Comparison of ENCODE assay signal across 31 cellular contexts in genomic region chr14:90023176-90023896, GRCh38. TPM values are rescaled to one million over a fixed set of nuclear protein-coding genes. Genes with fewer than 3 reads are reported as not detected.
DNase-seq lines count a peak whose midpoint lies in the region; FAIRE-seq and TF ChIP-seq lines count a peak whose summit lies in the region.
"Had no signal": no experiment of that assay in that cellular context is flagged by ENCODE, and none has a peak within 500 bp of the region (broad histone marks: within the 10 kb centered on the region; RNA-seq: fewer than 3 reads in every experiment).

No MANE protein-coding gene starts in this region.

- no peak overlapping the region for H3K27ac Mint-ChIP-seq in astrocyte (ENCODE audit: unreplicated experiment)
- H3K27ac Mint-ChIP-seq: activated CD4-positive, alpha-beta T cell treated with anti-CD3 and anti-CD28 coated beads, Interleukin-2, amount 10 ng/mL, durations not matched to agents 24 days and 14 days; activated naive CD8-positive, alpha-beta T cell; memory B cell; WTC11 had no signal

- no peaks in the 10 kb centered on the region for H3K79me2 ChIP-seq in astrocyte (ENCODE audit: insufficient read depth, low read length)

- no peak overlapping the region for H3K4me3 Mint-ChIP-seq in astrocyte (ENCODE audit: unreplicated experiment)
- H3K4me3 Mint-ChIP-seq: activated CD4-positive, alpha-beta T cell treated with anti-CD3 and anti-CD28 coated beads, Interleukin-2, amount 10 ng/mL, durations not matched to agents 24 days and 14 days; activated naive CD8-positive, alpha-beta T cell; CD8-positive, alpha-beta memory T cell; immature natural killer cell; memory B cell; WTC11 had no signal

- no peak overlapping the region for H3K9ac ChIP-seq in astrocyte (ENCODE audit: low read length)

- peak overlapping the region; percentile 30 for H3K27ac ChIP-seq in astrocyte (ENCODE audit: low read depth, low read length)
- H3K27ac ChIP-seq: esophagus squamous epithelium, prostate gland, tibial nerve had no signal

- no peak for TF ChIP-seq POLR2A in H54 (IDR thresholded peaks at IDR 0.05; ENCODE audit: low read depth, low read length)

- H3K4me2 ChIP-seq in astrocyte (ENCODE audit: low read length) = peak overlapping the region; percentile 27

- H3K36me3 ChIP-seq in astrocyte (ENCODE audit: insufficient read depth, low read length) (peaks cover 28% of the 10 kb centered on the region), H7 (replicated peaks; ENCODE audit: control insufficient read depth, insufficient read depth, low read length) (peaks cover 23% of the 10 kb centered on the region)

- H2AFZ ChIP-seq in astrocyte (ENCODE audit: low read depth, low read length) = no peak overlapping the region

- peak; percentile 11 for DNase-seq in H4 (ENCODE audit: low spot score)
- peak; percentile 78 for DNase-seq in astrocyte (ENCODE audit: low read depth)
- DNase-seq in fibroblast of pulmonary artery (ENCODE audit: low read depth) = peak; percentile 24
- DNase-seq in non-pigmented ciliary epithelial cell (ENCODE audit: low read depth) = peak; percentile 11
- DNase-seq in H54 (ENCODE audit: insufficient read length, low spot score) = no peak
- no peak for DNase-seq in midbrain (lab: John Stamatoyannopoulos, UW)
- DNase-seq in H7 = no peak
- DNase-seq in NCI-H526 (lab: John Stamatoyannopoulos, UW) = no peak
- DNase-seq: activated CD4-positive, alpha-beta T cell treated with anti-CD3 and anti-CD28 coated beads, Interleukin-2, amount 10 ng/mL, durations not matched to agents 24 days and 14 days; anterior cingulate cortex; BE2C; CD8-positive, alpha-beta memory T cell; central memory CD4-positive, alpha-beta T cell; esophagus squamous epithelium; immature natural killer cell; NCI-H1436 treated with DMSO at 0.1 percent for 48 hours; NCI-H446 treated with DMSO at 0.1 percent for 48 hours; nucleus accumbens; RPMI8226; stimulated activated CD4-positive, alpha-beta T cell treated with anti-CD3 and anti-CD28 coated beads, Interleukin-12 subunit alpha, Interleukin-12 subunit beta, amount 100 ng/mL, for 4 hours; stimulated activated CD4-positive, alpha-beta T cell treated with anti-CD3 and anti-CD28 coated beads, Interleukin-2, amount 100 ng/mL, for 48 hours; T-helper 1 cell had no signal

- peaks cover 4% of the 10 kb centered on the region for H3K4me1 Mint-ChIP-seq in astrocyte (ENCODE audit: low read depth, unreplicated experiment)
- H3K4me1 Mint-ChIP-seq: memory B cell, WTC11 had no signal

- peaks cover 10% of the 10 kb centered on the region for H3K36me3 Mint-ChIP-seq in astrocyte (ENCODE audit: low read depth, unreplicated experiment)

- H3K4me1 ChIP-seq in astrocyte (ENCODE audit: insufficient read depth, low read length) = peaks cover 8% of the 10 kb centered on the region
- H3K4me1 ChIP-seq: BE2C, esophagus squamous epithelium, prostate gland, tibial nerve had no signal

- H3K9me3 ChIP-seq in astrocyte (ENCODE audit: insufficient read depth, low read depth, low read length) = no peaks in the 10 kb centered on the region
- H3K9me3 ChIP-seq: BE2C, esophagus squamous epithelium, prostate gland, tibial nerve had no signal

- no peaks in the 10 kb centered on the region for H3K27me3 Mint-ChIP-seq in astrocyte (ENCODE audit: low read depth, unreplicated experiment)
- H3K27me3 Mint-ChIP-seq: activated CD4-positive, alpha-beta T cell treated with anti-CD3 and anti-CD28 coated beads, Interleukin-2, amount 10 ng/mL, durations not matched to agents 24 days and 14 days; activated naive CD8-positive, alpha-beta T cell; memory B cell had no signal

- FAIRE-seq in astrocyte (lab: Jason Lieb, UNC) = no peak
- FAIRE-seq in H54 (lab: Jason Lieb, UNC) = no peak
- FAIRE-seq: GM12891 had no signal

- peaks cover 3% of the 10 kb centered on the region for H3K9me3 Mint-ChIP-seq in astrocyte (ENCODE audit: unreplicated experiment)
- H3K9me3 Mint-ChIP-seq: activated CD4-positive, alpha-beta T cell treated with anti-CD3 and anti-CD28 coated beads, Interleukin-2, amount 10 ng/mL, durations not matched to agents 24 days and 14 days; immature natural killer cell; WTC11 had no signal

- H3K27me3 ChIP-seq in astrocyte (ENCODE audit: insufficient read depth, low read length) (no peaks in the 10 kb centered on the region), H7 (ENCODE audit: control insufficient read depth, insufficient read depth, low read length) (no peaks in the 10 kb centered on the region)
- H3K27me3 ChIP-seq: BE2C, esophagus squamous epithelium, tibial nerve had no signal

- peaks cover 12% of the 10 kb centered on the region for H4K20me1 ChIP-seq in astrocyte (ENCODE audit: insufficient read depth, low read length)

- H3K4me3 ChIP-seq in astrocyte (ENCODE audit: insufficient read depth, low read depth, low read length) (no peak overlapping the region), fibroblast of pulmonary artery (replicated peaks; ENCODE audit: low read depth, low read length) (no peak overlapping the region), H7 (ENCODE audit: insufficient read depth, low read depth, low read length) (no peak overlapping the region)
- H3K4me3 ChIP-seq: esophagus squamous epithelium, prostate gland, tibial nerve had no signal

- TF ChIP-seq CTCF in astrocyte (IDR thresholded peaks at IDR 0.05; ENCODE audit: insufficient read depth, low read depth, low read length) = no peak
- TF ChIP-seq CTCF in fibroblast of pulmonary artery (IDR thresholded peaks at IDR 0.05; ENCODE audit: low read length, missing control alignments) = no peak

RNA-seq across cellular contexts. Expression of gene KCNK13, which starts 38.5 kb away (rescaled TPM):
- total RNA-seq in H4 (2014; rRNA removed; shearing (Covaris generic)) = 0.04 TPM in 1 of 2 replicates, not detected in the other
- 0.09 TPM in 1 of 2 replicates, not detected in the other for total RNA-seq in astrocyte
- total RNA-seq in H7 (2014; rRNA removed; shearing (Covaris generic)) = 0.07 and 0.28 TPM in 2 replicates
- total RNA-seq: activated CD4-positive, alpha-beta T cell treated with anti-CD3 and anti-CD28 coated beads, Interleukin-2, amount 10 ng/mL, durations not matched to agents 24 days and 14 days; activated CD8-positive, alpha-beta memory T cell treated with anti-CD3 and anti-CD28 coated beads for 36 hours; glomerular endothelial cell; LHCN-M2 had no signal

Comparison
In these comparisons a context has a peak if more than half of its experiments do, and no peak if none do; other contexts are left out.
1. DNase-seq: peak in H4 (single experiment), astrocyte (single experiment), fibroblast of pulmonary artery (single experiment) and non-pigmented ciliary epithelial cell (single experiment); none in H54 (single experiment), midbrain (single experiment), H7 (single experiment) and NCI-H526 (0 of 2).